8 cellular contexts compared by ENCODE assay signal in genomic region chr1:2392686-2393085, GRCh38. TPM values are rescaled to one million over a fixed set of nuclear protein-coding genes. Genes with fewer than 3 reads are reported as not detected.
DNase-seq lines count a peak whose midpoint lies in the region; ATAC-seq and TF ChIP-seq lines count a peak whose summit lies in the region.

No MANE protein-coding gene starts in this region.

- ATAC-seq in HG03571 (IDR thresholded peaks at IDR 0.05; ENCODE audit: unreplicated experiment) = no peak

- intact Hi-C loops in sigmoid colon (cut with DNase I) = loop anchor here (5.0 kb wide), 2 partner anchors 200 to 260 kb away; partner anchors contain the start of gene FAAP20

- H3K9ac ChIP-seq in SK-N-MC (ENCODE audit: insufficient read length) = peak overlapping the region; percentile 95

- no peaks in the 10 kb centered on the region for H3K27me3 ChIP-seq in sigmoid colon

- TF ChIP-seq CTCF in GM12864 (IDR thresholded peaks at IDR 0.05; ENCODE audit: low read depth, low read length, missing control alignments) = no peak
- no peak for TF ChIP-seq CTCF in fibroblast of mammary gland (conservative IDR thresholded peaks at IDR 0.05; ENCODE audit: control insufficient read depth, insufficient read depth, low read depth, low read length)
- TF ChIP-seq CTCF in sigmoid colon (IDR thresholded peaks at IDR 0.05) = no peak

- DNase-seq in GM12864 (ENCODE audit: low read depth) = no peak
- no peak for DNase-seq in SK-N-MC (ENCODE audit: low read depth, low spot score)
- no peak for DNase-seq in fibroblast of mammary gland (ENCODE audit: low read depth)
- no peak for DNase-seq in sigmoid colon
- no peak for DNase-seq in islet precursor cell
- no peak for DNase-seq in amniotic stem cell (lab: John Stamatoyannopoulos, UW)
- DNase-seq in effector CD8-positive, alpha-beta T cell (lab: John Stamatoyannopoulos, UW) = no peak

- H3K4me1 ChIP-seq in sigmoid colon = peaks cover 0 to 45% (median 40%) of the 10 kb centered on the region in 4 donors

- peak overlapping the region; percentile 98 for H3K4me3 ChIP-seq in GM12864 (ENCODE audit: low read depth, low read length)
- H3K4me3 ChIP-seq in SK-N-MC = peak overlapping the region; percentile 90
- H3K4me3 ChIP-seq in fibroblast of mammary gland (ENCODE audit: control insufficient read depth, low read depth, low read length) = peak overlapping the region; percentile 74
- peak overlapping the region; percentile 57 to 100 (median 85) for H3K4me3 ChIP-seq in sigmoid colon

- WGBS in sigmoid colon, 2 donors = 21 to 60% methylated on average over 16 of the region's 16 CpGs

- no peak for TF ChIP-seq POLR2A in sigmoid colon (IDR thresholded peaks at IDR 0.05)

- TF ChIP-seq EP300 in sigmoid colon (IDR thresholded peaks at IDR 0.05) = no peak

- peaks cover 13% of the 10 kb centered on the region for H3K36me3 ChIP-seq in SK-N-MC (ENCODE audit: insufficient read depth, low read length)
- H3K36me3 ChIP-seq in sigmoid colon = peaks cover 9 to 44% (median 16%) of the 10 kb centered on the region in 4 donors

- no peaks in the 10 kb centered on the region for H3K9me3 ChIP-seq in SK-N-MC (ENCODE audit: low read depth, low read length)
- no peaks in the 10 kb centered on the region for H3K9me3 ChIP-seq in sigmoid colon

- H3K27ac ChIP-seq in SK-N-MC = no peak overlapping the region
- peak overlapping the region; percentile 83 to 96 (median 92) for H3K27ac ChIP-seq in sigmoid colon

RNA-seq across cellular contexts. Expression of gene RER1, which starts 1.0 kb away (rescaled TPM):
- 10 to 100 TPM; 49.0 to 56.2 (median 50.7) TPM for total RNA-seq in sigmoid colon
- 100 to 1,000 TPM in 1 of 3 donors, 10 to 100 TPM in 2; 40.8 to 113 (median 52.2) TPM for polyA plus RNA-seq in sigmoid colon

RNA-seq across cellular contexts. Expression of gene MORN1, which starts 1.3 kb away (rescaled TPM):
- 1 to 10 TPM; 6.2 to 9.1 (median 6.7) TPM for total RNA-seq in sigmoid colon
- 1 to 10 TPM; 2.4 to 9.1 (median 2.5) TPM for polyA plus RNA-seq in sigmoid colon

RNA-seq across cellular contexts. Expression of gene PEX10, which starts 19.7 kb away (rescaled TPM):
- 10 to 100 TPM; 12.8 to 17.0 (median 15.0) TPM for total RNA-seq in sigmoid colon
- 10 to 100 TPM in 2 of 3 donors, 1 to 10 TPM in 1; 9.9 to 21.9 (median 12.6) TPM for polyA plus RNA-seq in sigmoid colon
